In the genomic region with DNA sequence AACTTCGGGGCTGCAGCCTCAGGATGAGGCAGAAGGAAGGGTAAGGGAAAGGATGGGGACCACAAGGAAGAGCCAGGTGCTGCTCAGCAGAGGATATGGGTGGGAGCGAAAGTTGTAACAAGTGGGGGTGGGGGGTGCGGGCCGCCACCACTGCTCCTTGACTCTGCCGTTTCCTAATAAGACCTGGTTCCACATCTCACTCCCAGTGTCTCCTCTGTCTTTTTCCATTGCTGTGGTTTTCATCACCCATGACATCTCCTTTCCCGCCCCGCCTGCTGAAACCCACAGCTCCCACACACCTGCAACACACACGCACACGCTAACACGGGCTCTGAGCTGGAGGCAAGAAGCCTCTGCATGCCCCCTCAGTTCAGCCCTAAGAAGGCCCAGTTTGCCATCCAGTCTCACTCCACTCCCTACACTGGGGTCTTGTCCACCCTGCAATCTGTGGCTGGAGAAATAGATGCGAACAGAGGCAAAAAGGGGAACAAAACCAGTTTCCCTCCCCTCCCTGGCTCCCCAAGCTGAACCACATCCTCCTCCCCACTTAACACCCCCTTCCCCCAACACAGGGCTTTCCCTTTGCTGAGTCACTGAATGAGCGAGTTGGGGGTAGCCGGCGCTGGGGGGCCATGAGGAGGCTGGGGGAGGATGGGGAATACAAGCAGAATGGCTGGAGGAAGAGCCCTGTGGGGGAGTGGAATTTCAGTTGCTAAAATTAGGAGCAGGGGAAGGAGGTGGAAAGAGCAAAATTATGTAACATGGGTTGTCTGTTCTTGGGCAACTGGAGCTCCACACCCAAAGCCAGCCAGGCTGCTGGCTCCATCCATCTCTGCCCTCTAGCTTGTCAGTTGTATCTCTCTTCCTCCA, we compare ENCODE assay signal across 1 cellular context.
A peak's percentile ranks its signal among the peaks of the same experiment; 100 is the strongest.
TF ChIP-seq lines count a peak whose summit lies in the region.

No MANE protein-coding gene starts in this region.

TF ChIP-seq in K562, 482 proteins besides CTCF, POLR2A, EP300 and RAD21 (continued from another document and continues in another):
- TF ChIP-seq, protein P1, sequence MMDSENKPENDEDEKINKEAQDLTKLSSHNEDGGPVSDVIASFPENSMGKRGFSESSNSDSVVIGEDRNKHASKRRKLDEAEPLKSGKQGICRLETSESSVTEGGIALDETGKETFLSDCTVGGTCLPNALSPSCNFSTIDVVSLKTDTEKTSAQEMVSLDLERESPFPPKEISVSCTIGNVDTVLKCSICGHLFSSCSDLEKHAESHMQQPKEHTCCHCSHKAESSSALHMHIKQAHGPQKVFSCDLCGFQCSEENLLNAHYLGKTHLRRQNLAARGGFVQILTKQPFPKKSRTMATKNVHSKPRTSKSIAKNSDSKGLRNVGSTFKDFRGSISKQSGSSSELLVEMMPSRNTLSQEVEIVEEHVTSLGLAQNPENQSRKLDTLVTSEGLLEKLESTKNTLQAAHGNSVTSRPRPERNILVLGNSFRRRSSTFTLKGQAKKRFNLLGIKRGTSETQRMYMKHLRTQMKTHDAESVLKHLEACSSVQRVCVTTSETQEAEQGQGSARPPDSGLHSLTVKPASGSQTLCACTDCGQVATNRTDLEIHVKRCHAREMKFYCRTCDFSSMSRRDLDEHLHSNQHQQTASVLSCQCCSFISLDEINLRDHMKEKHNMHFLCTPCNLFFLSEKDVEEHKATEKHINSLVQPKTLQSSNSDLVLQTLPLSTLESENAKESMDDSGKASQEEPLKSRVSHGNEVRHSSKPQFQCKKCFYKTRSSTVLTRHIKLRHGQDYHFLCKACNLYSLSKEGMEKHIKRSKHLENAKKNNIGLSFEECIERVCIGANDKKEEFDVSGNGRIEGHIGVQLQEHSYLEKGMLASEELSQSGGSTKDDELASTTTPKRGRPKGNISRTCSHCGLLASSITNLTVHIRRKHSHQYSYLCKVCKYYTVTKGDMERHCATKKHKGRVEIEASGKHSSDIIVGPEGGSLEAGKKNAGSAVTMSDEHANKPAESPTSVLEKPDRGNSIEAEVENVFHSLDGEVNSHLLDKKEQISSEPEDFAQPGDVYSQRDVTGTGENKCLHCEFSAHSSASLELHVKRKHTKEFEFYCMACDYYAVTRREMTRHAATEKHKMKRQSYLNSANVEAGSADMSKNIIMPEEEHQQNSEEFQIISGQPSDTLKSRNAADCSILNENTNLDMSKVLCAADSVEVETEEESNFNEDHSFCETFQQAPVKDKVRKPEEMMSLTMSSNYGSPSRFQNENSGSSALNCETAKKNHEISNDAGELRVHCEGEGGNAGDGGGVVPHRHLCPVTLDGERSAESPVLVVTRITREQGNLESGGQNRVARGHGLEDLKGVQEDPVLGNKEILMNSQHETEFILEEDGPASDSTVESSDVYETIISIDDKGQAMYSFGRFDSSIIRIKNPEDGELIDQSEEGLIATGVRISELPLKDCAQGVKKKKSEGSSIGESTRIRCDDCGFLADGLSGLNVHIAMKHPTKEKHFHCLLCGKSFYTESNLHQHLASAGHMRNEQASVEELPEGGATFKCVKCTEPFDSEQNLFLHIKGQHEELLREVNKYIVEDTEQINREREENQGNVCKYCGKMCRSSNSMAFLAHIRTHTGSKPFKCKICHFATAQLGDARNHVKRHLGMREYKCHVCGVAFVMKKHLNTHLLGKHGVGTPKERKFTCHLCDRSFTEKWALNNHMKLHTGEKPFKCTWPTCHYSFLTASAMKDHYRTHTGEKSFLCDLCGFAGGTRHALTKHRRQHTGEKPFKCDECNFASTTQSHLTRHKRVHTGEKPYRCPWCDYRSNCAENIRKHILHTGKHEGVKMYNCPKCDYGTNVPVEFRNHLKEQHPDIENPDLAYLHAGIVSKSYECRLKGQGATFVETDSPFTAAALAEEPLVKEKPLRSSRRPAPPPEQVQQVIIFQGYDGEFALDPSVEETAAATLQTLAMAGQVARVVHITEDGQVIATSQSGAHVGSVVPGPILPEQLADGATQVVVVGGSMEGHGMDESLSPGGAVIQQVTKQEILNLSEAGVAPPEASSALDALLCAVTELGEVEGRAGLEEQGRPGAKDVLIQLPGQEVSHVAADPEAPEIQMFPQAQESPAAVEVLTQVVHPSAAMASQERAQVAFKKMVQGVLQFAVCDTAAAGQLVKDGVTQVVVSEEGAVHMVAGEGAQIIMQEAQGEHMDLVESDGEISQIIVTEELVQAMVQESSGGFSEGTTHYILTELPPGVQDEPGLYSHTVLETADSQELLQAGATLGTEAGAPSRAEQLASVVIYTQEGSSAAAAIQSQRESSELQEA (IDR thresholded peaks at IDR 0.05; ENCODE audit: low read depth), result no peak
- TF ChIP-seq TRIM28 (IDR thresholded peaks at IDR 0.05), result no peak
- TF ChIP-seq KAT7 (CRISPR knock-in tag; IDR thresholded peaks at IDR 0.05; ENCODE audit: borderline replicate concordance), result no peak
- TF ChIP-seq, protein P2, sequence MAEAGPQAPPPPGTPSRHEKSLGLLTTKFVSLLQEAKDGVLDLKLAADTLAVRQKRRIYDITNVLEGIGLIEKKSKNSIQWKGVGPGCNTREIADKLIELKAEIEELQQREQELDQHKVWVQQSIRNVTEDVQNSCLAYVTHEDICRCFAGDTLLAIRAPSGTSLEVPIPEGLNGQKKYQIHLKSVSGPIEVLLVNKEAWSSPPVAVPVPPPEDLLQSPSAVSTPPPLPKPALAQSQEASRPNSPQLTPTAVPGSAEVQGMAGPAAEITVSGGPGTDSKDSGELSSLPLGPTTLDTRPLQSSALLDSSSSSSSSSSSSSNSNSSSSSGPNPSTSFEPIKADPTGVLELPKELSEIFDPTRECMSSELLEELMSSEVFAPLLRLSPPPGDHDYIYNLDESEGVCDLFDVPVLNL (CRISPR knock-in tag; IDR thresholded peaks at IDR 0.05; ENCODE audit: low read depth), result no peak
- TF ChIP-seq, protein P3, sequence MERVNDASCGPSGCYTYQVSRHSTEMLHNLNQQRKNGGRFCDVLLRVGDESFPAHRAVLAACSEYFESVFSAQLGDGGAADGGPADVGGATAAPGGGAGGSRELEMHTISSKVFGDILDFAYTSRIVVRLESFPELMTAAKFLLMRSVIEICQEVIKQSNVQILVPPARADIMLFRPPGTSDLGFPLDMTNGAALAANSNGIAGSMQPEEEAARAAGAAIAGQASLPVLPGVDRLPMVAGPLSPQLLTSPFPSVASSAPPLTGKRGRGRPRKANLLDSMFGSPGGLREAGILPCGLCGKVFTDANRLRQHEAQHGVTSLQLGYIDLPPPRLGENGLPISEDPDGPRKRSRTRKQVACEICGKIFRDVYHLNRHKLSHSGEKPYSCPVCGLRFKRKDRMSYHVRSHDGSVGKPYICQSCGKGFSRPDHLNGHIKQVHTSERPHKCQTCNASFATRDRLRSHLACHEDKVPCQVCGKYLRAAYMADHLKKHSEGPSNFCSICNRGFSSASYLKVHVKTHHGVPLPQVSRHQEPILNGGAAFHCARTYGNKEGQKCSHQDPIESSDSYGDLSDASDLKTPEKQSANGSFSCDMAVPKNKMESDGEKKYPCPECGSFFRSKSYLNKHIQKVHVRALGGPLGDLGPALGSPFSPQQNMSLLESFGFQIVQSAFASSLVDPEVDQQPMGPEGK (CRISPR knock-in tag; IDR thresholded peaks at IDR 0.05; ENCODE audit: borderline replicate concordance), result peak; percentile 86; the same call in 1 of the 2 replicates
- no peak for TF ChIP-seq POLR2G (IDR thresholded peaks at IDR 0.05; ENCODE audit: low read depth, low read length)
- no peak for TF ChIP-seq CHCHD3 (CRISPR knock-in tag; IDR thresholded peaks at IDR 0.05)
- TF ChIP-seq, protein P4, sequence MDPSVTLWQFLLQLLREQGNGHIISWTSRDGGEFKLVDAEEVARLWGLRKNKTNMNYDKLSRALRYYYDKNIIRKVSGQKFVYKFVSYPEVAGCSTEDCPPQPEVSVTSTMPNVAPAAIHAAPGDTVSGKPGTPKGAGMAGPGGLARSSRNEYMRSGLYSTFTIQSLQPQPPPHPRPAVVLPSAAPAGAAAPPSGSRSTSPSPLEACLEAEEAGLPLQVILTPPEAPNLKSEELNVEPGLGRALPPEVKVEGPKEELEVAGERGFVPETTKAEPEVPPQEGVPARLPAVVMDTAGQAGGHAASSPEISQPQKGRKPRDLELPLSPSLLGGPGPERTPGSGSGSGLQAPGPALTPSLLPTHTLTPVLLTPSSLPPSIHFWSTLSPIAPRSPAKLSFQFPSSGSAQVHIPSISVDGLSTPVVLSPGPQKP (CRISPR knock-in tag; IDR thresholded peaks at IDR 0.05), result no peak
- peak; percentile 16; the same call in 1 of the 2 replicates for TF ChIP-seq MYC (IDR thresholded peaks at IDR 0.05; ENCODE audit: low read depth, low read length)
- TF ChIP-seq MYC (CRISPR knock-in tag; IDR thresholded peaks at IDR 0.05; ENCODE audit: borderline replicate concordance, low read depth), result no peak
- no peak for TF ChIP-seq TARDBP (IDR thresholded peaks at IDR 0.05)
- TF ChIP-seq ESRRA (IDR thresholded peaks at IDR 0.05; ENCODE audit: borderline replicate concordance, low read depth), result 0 out of 2 replicates have a peak, but pooled peaks have one; percentile 10
- no peak for TF ChIP-seq ZNF41 (CRISPR knock-in tag; conservative IDR thresholded peaks at IDR 0.05)
- no peak for TF ChIP-seq KDM2B (CRISPR knock-in tag; IDR thresholded peaks at IDR 0.05)
- TF ChIP-seq ETV5 (CRISPR knock-in tag; IDR thresholded peaks at IDR 0.05; ENCODE audit: low read depth), result no peak
- TF ChIP-seq MTA3 (IDR thresholded peaks at IDR 0.05; ENCODE audit: borderline replicate concordance), result no peak; the same call in 1 of the 2 replicates
- TF ChIP-seq, protein P5, sequence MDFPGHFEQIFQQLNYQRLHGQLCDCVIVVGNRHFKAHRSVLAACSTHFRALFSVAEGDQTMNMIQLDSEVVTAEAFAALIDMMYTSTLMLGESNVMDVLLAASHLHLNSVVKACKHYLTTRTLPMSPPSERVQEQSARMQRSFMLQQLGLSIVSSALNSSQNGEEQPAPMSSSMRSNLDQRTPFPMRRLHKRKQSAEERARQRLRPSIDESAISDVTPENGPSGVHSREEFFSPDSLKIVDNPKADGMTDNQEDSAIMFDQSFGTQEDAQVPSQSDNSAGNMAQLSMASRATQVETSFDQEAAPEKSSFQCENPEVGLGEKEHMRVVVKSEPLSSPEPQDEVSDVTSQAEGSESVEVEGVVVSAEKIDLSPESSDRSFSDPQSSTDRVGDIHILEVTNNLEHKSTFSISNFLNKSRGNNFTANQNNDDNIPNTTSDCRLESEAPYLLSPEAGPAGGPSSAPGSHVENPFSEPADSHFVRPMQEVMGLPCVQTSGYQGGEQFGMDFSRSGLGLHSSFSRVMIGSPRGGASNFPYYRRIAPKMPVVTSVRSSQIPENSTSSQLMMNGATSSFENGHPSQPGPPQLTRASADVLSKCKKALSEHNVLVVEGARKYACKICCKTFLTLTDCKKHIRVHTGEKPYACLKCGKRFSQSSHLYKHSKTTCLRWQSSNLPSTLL (IDR thresholded peaks at IDR 0.05), result no peak
- TF ChIP-seq DPF2 (IDR thresholded peaks at IDR 0.05), result peak; percentile 79
- no peak for TF ChIP-seq ZKSCAN8 (CRISPR knock-in tag; IDR thresholded peaks at IDR 0.05)
- TF ChIP-seq ZFP1 (CRISPR knock-in tag; IDR thresholded peaks at IDR 0.05), result no peak
- TF ChIP-seq GATA2 (CRISPR knock-in tag; IDR thresholded peaks at IDR 0.05), result no peak
- TF ChIP-seq KLF13 (tag; IDR thresholded peaks at IDR 0.05; ENCODE audit: borderline replicate concordance, low read depth), result no peak
- peak; percentile 72 for TF ChIP-seq HDAC3 (IDR thresholded peaks at IDR 0.05; ENCODE audit: borderline replicate concordance, partially characterized antibody)
- TF ChIP-seq EHMT2 (IDR thresholded peaks at IDR 0.05), result no peak
- TF ChIP-seq TOE1 (IDR thresholded peaks at IDR 0.05; ENCODE audit: borderline replicate concordance), result 0 out of 2 replicates have a peak, but pooled peaks have one; percentile 28
- no peak for TF ChIP-seq TOE1 (CRISPR knock-in tag; IDR thresholded peaks at IDR 0.05; ENCODE audit: borderline replicate concordance, low read depth)
- TF ChIP-seq ATF1 (CRISPR knock-in tag; IDR thresholded peaks at IDR 0.05), result no peak
- no peak for TF ChIP-seq ATF1 (tag; IDR thresholded peaks at IDR 0.05)
- 0 out of 2 replicates have a peak, but pooled peaks have one; percentile 16 for TF ChIP-seq ZNF165 (CRISPR knock-in tag; IDR thresholded peaks at IDR 0.05; ENCODE audit: borderline replicate concordance)
- no peak for TF ChIP-seq BMI1 (IDR thresholded peaks at IDR 0.05; ENCODE audit: low read length)
- no peak for TF ChIP-seq CHD4 (IDR thresholded peaks at IDR 0.05; ENCODE audit: insufficient read depth, insufficient replicate concordance, low read depth, low read length, poor library complexity, severe bottlenecking)
- no peak for TF ChIP-seq ZNF778 (CRISPR knock-in tag; IDR thresholded peaks at IDR 0.05)
- peak; percentile 53; the same call in 1 of the 2 replicates for TF ChIP-seq MAFF (IDR thresholded peaks at IDR 0.05; ENCODE audit: low read length)
- TF ChIP-seq RBFOX2 (IDR thresholded peaks at IDR 0.05; ENCODE audit: low read depth, low read length), result peak; percentile 61
- no peak for TF ChIP-seq FOXP1 (CRISPR knock-in tag; IDR thresholded peaks at IDR 0.05)
- no peak for TF ChIP-seq NR4A1 (CRISPR knock-in tag; IDR thresholded peaks at IDR 0.05)
- TF ChIP-seq NR4A1 (tag; IDR thresholded peaks at IDR 0.05), result no peak
- TF ChIP-seq, protein P6, sequence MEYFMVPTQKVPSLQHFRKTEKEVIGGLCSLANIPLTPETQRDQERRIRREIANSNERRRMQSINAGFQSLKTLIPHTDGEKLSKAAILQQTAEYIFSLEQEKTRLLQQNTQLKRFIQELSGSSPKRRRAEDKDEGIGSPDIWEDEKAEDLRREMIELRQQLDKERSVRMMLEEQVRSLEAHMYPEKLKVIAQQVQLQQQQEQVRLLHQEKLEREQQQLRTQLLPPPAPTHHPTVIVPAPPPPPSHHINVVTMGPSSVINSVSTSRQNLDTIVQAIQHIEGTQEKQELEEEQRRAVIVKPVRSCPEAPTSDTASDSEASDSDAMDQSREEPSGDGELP (CRISPR knock-in tag; IDR thresholded peaks at IDR 0.05; ENCODE audit: borderline replicate concordance), result peak; percentile 38; the same call in 1 of the 2 replicates
- TF ChIP-seq KLF6 (CRISPR knock-in tag; IDR thresholded peaks at IDR 0.05; ENCODE audit: borderline replicate concordance), result no peak
- TF ChIP-seq, protein P7, sequence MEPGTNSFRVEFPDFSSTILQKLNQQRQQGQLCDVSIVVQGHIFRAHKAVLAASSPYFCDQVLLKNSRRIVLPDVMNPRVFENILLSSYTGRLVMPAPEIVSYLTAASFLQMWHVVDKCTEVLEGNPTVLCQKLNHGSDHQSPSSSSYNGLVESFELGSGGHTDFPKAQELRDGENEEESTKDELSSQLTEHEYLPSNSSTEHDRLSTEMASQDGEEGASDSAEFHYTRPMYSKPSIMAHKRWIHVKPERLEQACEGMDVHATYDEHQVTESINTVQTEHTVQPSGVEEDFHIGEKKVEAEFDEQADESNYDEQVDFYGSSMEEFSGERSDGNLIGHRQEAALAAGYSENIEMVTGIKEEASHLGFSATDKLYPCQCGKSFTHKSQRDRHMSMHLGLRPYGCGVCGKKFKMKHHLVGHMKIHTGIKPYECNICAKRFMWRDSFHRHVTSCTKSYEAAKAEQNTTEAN (CRISPR knock-in tag; IDR thresholded peaks at IDR 0.05), result no peak
- no peak for TF ChIP-seq L3MBTL2 (IDR thresholded peaks at IDR 0.05)
- peak; percentile 64; the same call in 1 of the 2 replicates for TF ChIP-seq DMBX1 (CRISPR knock-in tag; IDR thresholded peaks at IDR 0.05; ENCODE audit: borderline replicate concordance)
- TF ChIP-seq ZNF263 (CRISPR knock-in tag; IDR thresholded peaks at IDR 0.05; ENCODE audit: borderline replicate concordance), result peak; percentile 72; the same call in 1 of the 2 replicates
